ENCODE assay signal across 31 cellular contexts in genomic region chr2:111686994-111687393, GRCh38.
"Had no signal": no experiment of that assay in that cellular context is flagged by ENCODE, and none has a peak within 500 bp of the region (broad histone marks: within the 10 kb centered on the region; RNA-seq: fewer than 3 reads in every experiment).

No MANE protein-coding gene starts in this region.

- ATAC-seq: activated CD4-positive, CD25-positive, alpha-beta regulatory T cell treated with anti-CD3 and anti-CD28 coated beads, Interleukin-2, amount 50 U/mL, for 24 hours; activated CD8-positive, alpha-beta T cell treated with anti-CD3 and anti-CD28 coated beads for 36 hours; activated T-cell treated with anti-CD3 and anti-CD28 coated beads, Interleukin-2, amount 50 U/mL, for 4 hours; activated T-helper 17 cell treated with anti-CD3 and anti-CD28 coated beads, Interleukin-2, amount 50 U/mL, for 72 hours; gastroesophageal sphincter had no signal

- H3K4me3 ChIP-seq: colonic mucosa, esophagus squamous epithelium, gastroesophageal sphincter had no signal

- H3K9me3 Mint-ChIP-seq: activated B cell treated with CpG ODN at 0.5 μM for 24 hours; activated CD8-positive, alpha-beta T cell treated with anti-CD3 and anti-CD28 coated beads for 36 hours; activated T-cell treated with anti-CD3 and anti-CD28 coated beads, Interleukin-2, amount 50 U/mL, for 4 hours; activated T-helper 17 cell treated with anti-CD3 and anti-CD28 coated beads, Interleukin-2, amount 50 U/mL, for 72 hours had no signal

- H3K27me3 Mint-ChIP-seq: activated B cell treated with CpG ODN at 0.5 μM for 24 hours; activated naive CD8-positive, alpha-beta T cell had no signal

- H3K36me3 Mint-ChIP-seq: activated naive CD8-positive, alpha-beta T cell had no signal

- H3K27me3 ChIP-seq: brain microvascular endothelial cell, colonic mucosa, esophagus squamous epithelium, gastroesophageal sphincter had no signal

- H3K9me3 ChIP-seq: colonic mucosa, esophagus squamous epithelium, gastroesophageal sphincter had no signal

- H3K27ac ChIP-seq: brain microvascular endothelial cell, colonic mucosa, epithelial cell of prostate, esophagus squamous epithelium, gastroesophageal sphincter, WERI-Rb-1 had no signal

- H3K4me1 Mint-ChIP-seq: activated B cell treated with CpG ODN at 0.5 μM for 24 hours; activated T-helper 17 cell treated with anti-CD3 and anti-CD28 coated beads, Interleukin-2, amount 50 U/mL, for 72 hours had no signal

- H3K4me3 Mint-ChIP-seq: activated B cell treated with CpG ODN at 0.5 μM for 24 hours; activated CD8-positive, alpha-beta T cell treated with anti-CD3 and anti-CD28 coated beads for 36 hours; activated naive CD8-positive, alpha-beta T cell; activated T-cell treated with anti-CD3 and anti-CD28 coated beads, Interleukin-2, amount 50 U/mL, for 4 hours; activated T-helper 17 cell treated with anti-CD3 and anti-CD28 coated beads, Interleukin-2, amount 50 U/mL, for 72 hours had no signal

- H3K36me3 ChIP-seq: brain microvascular endothelial cell, colonic mucosa, esophagus squamous epithelium, gastroesophageal sphincter, WERI-Rb-1 had no signal

- H3K4me1 ChIP-seq: colonic mucosa had no signal

- H3K27ac Mint-ChIP-seq: activated B cell treated with CpG ODN at 0.5 μM for 24 hours; activated CD8-positive, alpha-beta T cell treated with anti-CD3 and anti-CD28 coated beads for 36 hours; activated naive CD8-positive, alpha-beta T cell; activated T-helper 17 cell treated with anti-CD3 and anti-CD28 coated beads, Interleukin-2, amount 50 U/mL, for 72 hours had no signal

- DNase-seq: activated B cell treated with CpG ODN at 0.5 μM for 24 hours; activated CD4-positive, alpha-beta T cell treated with anti-CD3 and anti-CD28 coated beads for 48 hours; activated CD4-positive, alpha-beta T cell treated with anti-CD3 and anti-CD28 coated beads, Interleukin-2, amount 50 U/mL, for 1 hour; activated CD4-positive, alpha-beta T cell treated with anti-CD3 and anti-CD28 coated beads, Interleukin-2, amount 50 U/mL, for 48 hours; activated CD8-positive, alpha-beta memory T cell treated with anti-CD3 and anti-CD28 coated beads for 24 hours; activated CD8-positive, alpha-beta T cell treated with anti-CD3 and anti-CD28 coated beads for 36 hours; activated effector memory CD4-positive, alpha-beta T cell treated with Interleukin-2 at 50 U/mL for 16 hours; activated gamma-delta T cell treated with Interleukin-2 at 50 U/mL for 16 hours; activated naive CD4-positive, alpha-beta T cell treated with anti-CD3 and anti-CD28 coated beads, Interleukin-2, amount 50 U/mL, for 16 hours; activated naive CD4-positive, alpha-beta T cell treated with Interleukin-2 at 50 U/mL for 16 hours; activated T-cell treated with anti-CD3 and anti-CD28 coated beads, Interleukin-2, amount 50 U/mL, for 4 hours; amniotic stem cell; anterior cingulate cortex; brain microvascular endothelial cell; central memory CD4-positive, alpha-beta T cell; cerebellar nuclear complex; colonic mucosa; effector CD8-positive, alpha-beta T cell; esophagus squamous epithelium; foreskin melanocyte; T-helper 2 cell; WERI-Rb-1 had no signal

- FAIRE-seq: astrocyte, endometrium, endothelial cell of umbilical vein, TTC549 had no signal
